Comparison of ENCODE assay signal across 8 cellular contexts in genomic region chr6:50030777-50031562, GRCh38. TPM values are rescaled to one million over a fixed set of nuclear protein-coding genes. Genes with fewer than 3 reads are reported as not detected.
DNase-seq lines count a peak whose midpoint lies in the region; ATAC-seq and TF ChIP-seq lines count a peak whose summit lies in the region.
"Had no signal": no experiment of that assay in that cellular context is flagged by ENCODE, and none has a peak within 500 bp of the region (broad histone marks: within the 10 kb centered on the region; RNA-seq: fewer than 3 reads in every experiment).

No MANE protein-coding gene starts in this region.

- in situ Hi-C loops in gastrocnemius medialis (cut with MboI; ENCODE audit: low sequenced_read_pairs in 4 of 4): no loop called here

- H3K9ac ChIP-seq in trophoblast cell (ENCODE audit: low read length): no peak overlapping the region

- H4K12ac ChIP-seq in trophoblast cell (ENCODE audit: low read depth, low read length): peak overlapping the region; percentile 35

- DNase-seq in LNCaP clone FGC (ENCODE audit: low read depth) (peak; percentile 18), UCSD-AML1 (lab: John Stamatoyannopoulos, UW; ENCODE audit: unreplicated experiment) (peak; percentile 11), trophoblast cell (peak; percentile 5 to 54), gastrocnemius medialis (no peak)

- intact Hi-C loops in gastrocnemius medialis (cut with DNase I; ENCODE audit: low total_unique reads): no loop called here

- peak overlapping the region; percentile 59 for H2AFZ ChIP-seq in trophoblast cell (ENCODE audit: insufficient read depth, low read length, poor library complexity)

- H4K8ac ChIP-seq in trophoblast cell (ENCODE audit: low read depth, low read length): peak overlapping the region; percentile 39

- H2BK120ac ChIP-seq in trophoblast cell (ENCODE audit: insufficient read depth, low read length, poor library complexity): no peak overlapping the region

- H3K79me2 ChIP-seq in trophoblast cell (ENCODE audit: control insufficient read depth, insufficient read depth, low read length, poor library complexity): no peaks in the 10 kb centered on the region

- peak overlapping the region; percentile 48 for H3K4me2 ChIP-seq in trophoblast cell (ENCODE audit: low read length)

- H4K91ac ChIP-seq in trophoblast cell (ENCODE audit: low read depth, low read length): no peak overlapping the region

- H3K79me1 ChIP-seq in trophoblast cell (ENCODE audit: low read length): no peaks in the 10 kb centered on the region

- H3K4me1 ChIP-seq in trophoblast cell (ENCODE audit: control insufficient read depth in 1 of 2, insufficient read depth in 2 of 2, low read length in 2 of 2): peaks cover 0 to 2% of the 10 kb centered on the region in 2 experiments
- H3K4me1 ChIP-seq in gastrocnemius medialis: no peaks in the 10 kb centered on the region

- H3K14ac ChIP-seq in trophoblast cell (ENCODE audit: low read length): no peak overlapping the region

- WGBS in trophoblast cell (ENCODE audit: extremely low coverage, insufficient coverage, insufficient read length): no CpG with 5 or more reads among the region's 18 CpGs

- H2BK12ac ChIP-seq in trophoblast cell (ENCODE audit: low read length): no peak overlapping the region

- no peak overlapping the region for H2BK5ac ChIP-seq in trophoblast cell (ENCODE audit: low read depth, low read length, poor library complexity)

- H3K23ac ChIP-seq in trophoblast cell (ENCODE audit: low read length): no peak overlapping the region

- TF ChIP-seq POLR2A in gastrocnemius medialis (IDR thresholded peaks at IDR 0.05): no peak

- no peak overlapping the region for H2AK5ac ChIP-seq in trophoblast cell (ENCODE audit: low read length)

- TF ChIP-seq CTCF in LNCaP clone FGC (IDR thresholded peaks at IDR 0.05; ENCODE audit: control insufficient read depth, extremely low read depth, insufficient read depth) (peak; percentile 75), gastrocnemius medialis (IDR thresholded peaks at IDR 0.05 in 4 of 5, conservative IDR thresholded peaks at IDR 0.05 in 1 of 5) (no peak)

- ATAC-seq in GM18517 (IDR thresholded peaks at IDR 0.05; ENCODE audit: unreplicated experiment) (peak; percentile 72), gastrocnemius medialis (no peak), HG03025 (IDR thresholded peaks at IDR 0.05; ENCODE audit: low FRiP score, unreplicated experiment) (no peak), HG03457 (IDR thresholded peaks at IDR 0.05; ENCODE audit: unreplicated experiment) (no peak)

- H3K18ac ChIP-seq in trophoblast cell (ENCODE audit: low read length): no peak overlapping the region

- H3K9me3 ChIP-seq in trophoblast cell (ENCODE audit: insufficient read depth, low read depth, low read length): no peaks in the 10 kb centered on the region
- H3K9me3 ChIP-seq in gastrocnemius medialis: no peaks in the 10 kb centered on the region

- no peak overlapping the region for H3K4ac ChIP-seq in trophoblast cell (ENCODE audit: low read depth, low read length)

- H3K36me3 ChIP-seq in trophoblast cell (ENCODE audit: control insufficient read depth in 1 of 2, insufficient read depth in 2 of 2, low read length in 2 of 2) (no peaks in the 10 kb centered on the region), gastrocnemius medialis (no peaks in the 10 kb centered on the region)

- H3K4me3 ChIP-seq in LNCaP clone FGC (ENCODE audit: low read depth, low read length): no peak overlapping the region
- H3K4me3 ChIP-seq in trophoblast cell (ENCODE audit: low read depth, low read length): no peak overlapping the region
- no peak overlapping the region for H3K4me3 ChIP-seq in gastrocnemius medialis

- H3K27ac ChIP-seq in trophoblast cell (ENCODE audit: low read depth, low read length) (no peak overlapping the region), gastrocnemius medialis (no peak overlapping the region)

- H3K27me3 ChIP-seq in trophoblast cell (ENCODE audit: insufficient read depth, low read length) (no peaks in the 10 kb centered on the region), gastrocnemius medialis (no peaks in the 10 kb centered on the region)

RNA-seq across cellular contexts. Expression of gene DEFB110, which starts 9.2 kb away (rescaled TPM):
- not detected in 2 replicates for polyA plus RNA-seq in trophoblast cell (2013)
- total RNA-seq in gastrocnemius medialis: not detected
- polyA plus RNA-seq: IgD-negative memory B cell had no signal

RNA-seq across cellular contexts. Expression of gene DEFB112, which starts 18.8 kb away (rescaled TPM):
- polyA plus RNA-seq in trophoblast cell (2013): not detected in 2 replicates
- not detected for total RNA-seq in gastrocnemius medialis
- polyA plus RNA-seq: IgD-negative memory B cell had no signal

Comparison
In these comparisons a context has a peak if more than half of its experiments do, and no peak if none do; other contexts are left out.
1. DNase-seq: peak in LNCaP clone FGC (single experiment), UCSD-AML1 (single experiment) and trophoblast cell (2 of 2); none in gastrocnemius medialis (0 of 2).